ENCODE assay signal across 14 cellular contexts in the genomic region with DNA sequence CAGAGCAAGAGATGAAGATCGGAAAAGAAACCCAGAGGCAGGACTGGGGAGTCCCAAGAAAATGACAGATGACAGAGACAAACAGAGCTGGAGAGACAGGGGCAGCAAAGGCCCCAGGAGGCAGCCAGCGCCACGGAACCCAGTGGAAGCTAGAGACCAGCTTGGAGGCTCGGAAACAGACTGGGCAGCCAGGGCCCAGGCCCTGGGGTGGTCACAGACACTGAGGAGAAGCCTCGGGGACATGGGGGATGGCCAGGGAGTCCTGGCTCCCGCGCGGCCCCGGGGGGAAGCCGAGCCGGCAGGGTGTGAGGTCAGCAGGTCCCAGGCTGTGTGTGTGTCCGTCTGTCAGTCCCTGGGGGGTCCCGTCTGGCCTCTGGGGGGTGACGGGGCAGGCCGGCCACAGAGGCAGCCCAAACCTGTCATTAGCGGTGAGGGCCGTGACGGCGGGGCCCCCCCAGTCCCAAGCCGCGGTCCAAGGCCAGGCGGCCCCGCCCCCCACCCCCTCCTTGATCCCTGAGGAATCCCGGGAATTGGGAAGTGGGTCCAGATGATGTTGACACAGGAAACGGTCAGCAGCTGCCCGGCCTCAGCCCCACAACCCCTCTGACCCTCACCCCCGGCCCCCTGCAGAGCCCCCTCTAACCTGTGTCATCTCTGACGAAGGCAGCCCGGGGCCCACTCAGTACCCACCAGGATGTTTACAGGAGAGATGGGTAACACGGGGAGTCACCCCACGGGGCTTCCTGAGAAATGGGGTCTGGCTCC. TPM values are rescaled to one million over a fixed set of nuclear protein-coding genes. Genes with fewer than 3 reads are reported as not detected.
A peak's percentile ranks its signal among the peaks of the same experiment; 100 is the strongest.
DNase-seq lines count a peak whose midpoint lies in the region; ATAC-seq, FAIRE-seq and TF ChIP-seq lines count a peak whose summit lies in the region.
"Had no signal": no experiment of that assay in that cellular context is flagged by ENCODE, and none has a peak within 500 bp of the region (broad histone marks: within the 10 kb centered on the region; RNA-seq: fewer than 3 reads in every experiment).

No MANE protein-coding gene starts in this region.

- H3K56ac ChIP-seq in IMR-90 (ENCODE audit: extremely low read depth, insufficient read depth, low read length) (peak overlapping the region; percentile 72), H1 (replicated peaks; ENCODE audit: insufficient read length, low read depth, low read length) (no peak overlapping the region)

- POLR2A ChIA-PET in IMR-90 (lab: Charles Lee; ENCODE audit: unreplicated experiment), result no interaction called here
- POLR2A ChIA-PET in H1 (lab: Charles Lee; ENCODE audit: partially characterized antibody), result interaction anchor here (0.7 to 7.1 kb wide), 8 partner anchors 9 to 60 kb away, joined by 3 to 58 read pairs (median 6); a partner anchor contains a TSS

- ATAC-seq in IMR-90 (ENCODE audit: low read depth), result peak; percentile 12
- ATAC-seq in GM21423 (IDR thresholded peaks at IDR 0.05; ENCODE audit: unreplicated experiment), result no peak

- 6% methylated on average over 12 of the region's 31 CpGs; no CpG with 5 or more reads in 1 of the 2 experiments for WGBS in IMR-90 (ENCODE audit: extremely low coverage in 2 of 2, insufficient read length in 1 of 2), 2 experiments
- WGBS in H1 (ENCODE audit: extremely low coverage in 1 of 2, insufficient coverage in 1 of 2, insufficient read length in 1 of 2, insufficient replicate concordance in 2 of 2, low coverage in 1 of 2, low lambda C conversion rate in 2 of 2, missing lambda C conversion rate in 1 of 2), 2 experiments, result 19% methylated on average over 16 of the region's 31 CpGs; no CpG with 5 or more reads in 1 of the 2 experiments

- TF ChIP-seq EP300 in H1 (IDR thresholded peaks at IDR 0.05; ENCODE audit: borderline replicate concordance in 1 of 2, low read depth in 2 of 2, low read length in 2 of 2), result no peak
- no peak for TF ChIP-seq EP300 in neural cell (conservative IDR thresholded peaks at IDR 0.05; ENCODE audit: poor library complexity, severe bottlenecking)

- no TSS peak for BruUV-seq in IMR-90 (replicated peaks; lab: Mats Ljungman, UMichigan)

- peak overlapping the region; percentile 69; the same call in 1 of the 3 replicates for H2BK15ac ChIP-seq in IMR-90 (ENCODE audit: low read depth, low read length)
- no peak overlapping the region for H2BK15ac ChIP-seq in H1 (ENCODE audit: low read length)

- peaks cover 7% of the 10 kb centered on the region for H4K20me1 ChIP-seq in IMR-90 (ENCODE audit: insufficient read depth, low read length)
- peaks cover 0 to 2% of the 10 kb centered on the region in 2 experiments for H4K20me1 ChIP-seq in H1 (replicated peaks in 1 of 2; ENCODE audit: control insufficient read depth in 1 of 2, insufficient read depth in 2 of 2, low read length in 2 of 2)
- no peaks in the 10 kb centered on the region for H4K20me1 ChIP-seq in neural cell (ENCODE audit: insufficient read depth)

- in situ Hi-C loops in IMR-90 (cut with MboI; ENCODE audit: low sequenced_read_pairs), result no loop called here

- H4K5ac ChIP-seq in IMR-90 (ENCODE audit: low read depth, low read length) (peak overlapping the region; percentile 98), H1 (ENCODE audit: insufficient read length, low read depth, low read length) (no peak overlapping the region)

- CTCF ChIA-PET in IMR-90 (lab: Yijun Ruan, JAX), result no interaction called here
- CTCF ChIA-PET in H1 (lab: Charles Lee; ENCODE audit: partially characterized antibody), result interaction anchor here (1.5 kb wide), 1 partner anchor 73 kb away, joined by 3 read pairs; no protein-coding TSS in a partner anchor

- no peak for TF ChIP-seq CTCF in IMR-90 (conservative IDR thresholded peaks at IDR 0.05; ENCODE audit: low read depth, low read length)
- no peak for TF ChIP-seq CTCF in H1 (IDR thresholded peaks at IDR 0.05; ENCODE audit: control extremely low read depth in 1 of 3, insufficient read depth in 1 of 3, low read depth in 1 of 3, low read length in 3 of 3)
- no peak for TF ChIP-seq CTCF in neural cell (IDR thresholded peaks at IDR 0.05; ENCODE audit: poor library complexity, severe bottlenecking)
- no peak for TF ChIP-seq CTCF in WERI-Rb-1 (IDR thresholded peaks at IDR 0.05; ENCODE audit: low read depth, low read length)

- H3K79me1 ChIP-seq in IMR-90 (ENCODE audit: low read depth in 1 of 2, low read length in 2 of 2) (peaks cover 5 to 26% of the 10 kb centered on the region in 2 experiments; a peak in 3 of 4 replicates), H1 (ENCODE audit: low read depth, low read length) (no peaks in the 10 kb centered on the region)

- H3K9ac ChIP-seq in IMR-90 (ENCODE audit: low read depth, low read length), result peak overlapping the region; percentile 58
- no peak overlapping the region for H3K9ac ChIP-seq in H1 (replicated peaks in 1 of 4; ENCODE audit: extremely low read depth in 1 of 4, low read depth in 3 of 4, low read length in 3 of 4)
- H3K9ac ChIP-seq in neural cell (ENCODE audit: low read length), result peak overlapping the region; percentile 14

- H2BK5ac ChIP-seq in IMR-90 (ENCODE audit: low read depth, low read length, poor library complexity, severe bottlenecking), result peak overlapping the region; percentile 96
- peak overlapping the region; percentile 52; the same call in 1 of the 2 replicates for H2BK5ac ChIP-seq in H1 (ENCODE audit: low read depth, low read length)

- no peak for FAIRE-seq in H1 (lab: Jason Lieb, UNC)
- FAIRE-seq: GM18507 had no signal

- peak; percentile 78 for DNase-seq in EL
- peak; percentile 74 for DNase-seq in IMR-90
- DNase-seq in H1 (ENCODE audit: low read depth in 1 of 2, low spot score in 2 of 2), result no peak
- DNase-seq in WERI-Rb-1, result no peak
- DNase-seq in activated effector memory CD4-positive, alpha-beta T cell treated with anti-CD3 and anti-CD28 coated beads, Interleukin-2, amount 50 U/mL, for 16 hours, result no peak
- no peak for DNase-seq in ecto neural progenitor cell (ENCODE audit: low spot score)
- DNase-seq: amygdala; DMS153; naive B cell; NCI-H1436; stimulated activated CD4-positive, alpha-beta T cell treated with anti-CD3 and anti-CD28 coated beads, Interleukin-15, amount 100 ng/mL, for 24 hours had no signal

- H3K4me2 ChIP-seq in IMR-90 (ENCODE audit: low read depth, low read length) (peak overlapping the region; percentile 38), H1 (ENCODE audit: insufficient read depth in 1 of 2, low read depth in 2 of 2, low read length in 2 of 2) (peak overlapping the region; percentile 39 to 56; a peak in 3 of 4 replicates), neural cell (ENCODE audit: low read length) (no peak overlapping the region)

- H3K27ac ChIP-seq in IMR-90 (ENCODE audit: insufficient read depth, low read length), result peak overlapping the region; percentile 96
- no peak overlapping the region for H3K27ac ChIP-seq in H1 (ENCODE audit: low read depth, low read length)
- no peak overlapping the region for H3K27ac ChIP-seq in neural cell (ENCODE audit: low read length)
- H3K27ac ChIP-seq in WERI-Rb-1, result no peak overlapping the region

- H3K4me1 ChIP-seq in IMR-90 (ENCODE audit: control insufficient read depth, insufficient read depth, low read length) (peaks cover 36% of the 10 kb centered on the region), H1 (replicated peaks in 1 of 4; ENCODE audit: control insufficient read depth in 3 of 4, insufficient read depth in 4 of 4, low read length in 3 of 4) (peaks cover 5 to 55% (median 39%) of the 10 kb centered on the region in 4 experiments)

- no peaks in the 10 kb centered on the region for H3K9me2 ChIP-seq in neural cell (ENCODE audit: insufficient read depth, low read length)

- H3K79me2 ChIP-seq in H1 (ENCODE audit: control insufficient read depth in 1 of 2, insufficient read depth in 2 of 2, low read length in 2 of 2) (no peaks in the 10 kb centered on the region), neural cell (replicated peaks; ENCODE audit: insufficient read depth, low read length) (no peaks in the 10 kb centered on the region)

- 0 out of 2 replicates have a peak overlapping the region, but pooled peaks have one; percentile 39 for H2BK12ac ChIP-seq in H1 (ENCODE audit: low read depth, low read length)

- H3K23ac ChIP-seq in IMR-90 (ENCODE audit: low read depth, low read length) (peak overlapping the region; percentile 94), H1 (ENCODE audit: insufficient read length) (no peak overlapping the region)

- no peak for TF ChIP-seq RAD21 in IMR-90 (IDR thresholded peaks at IDR 0.05; ENCODE audit: low read length)
- no peak for TF ChIP-seq RAD21 in H1 (IDR thresholded peaks at IDR 0.05 in 1 of 2, conservative IDR thresholded peaks at IDR 0.05 in 1 of 2; ENCODE audit: low read depth in 2 of 2, low read length in 2 of 2)
- no peak for TF ChIP-seq RAD21 in neural cell (conservative IDR thresholded peaks at IDR 0.05)

- H3K18ac ChIP-seq in IMR-90 (ENCODE audit: low read depth, low read length), result peak overlapping the region; percentile 91
- H3K18ac ChIP-seq in H1 (ENCODE audit: extremely low read depth, low read length), result peak overlapping the region; percentile 71

- H3F3A ChIP-seq in neural cell (ENCODE audit: insufficient read depth, low read length, poor library complexity, severe bottlenecking), result no peaks in the 10 kb centered on the region

- peak overlapping the region; percentile 82 to 86 for H4K8ac ChIP-seq in IMR-90 (ENCODE audit: low read depth in 2 of 2, low read length in 2 of 2)
- H4K8ac ChIP-seq in H1 (ENCODE audit: extremely low read depth, insufficient read depth, low read length), result no peak overlapping the region; the same call in 1 of the 2 replicates

- dilution Hi-C loops in IMR-90 (cut with HindIII; ENCODE audit: low sequenced_read_pairs, unreplicated experiment), result no loop called here

- no peaks in the 10 kb centered on the region for H3K27me3 ChIP-seq in IMR-90 (ENCODE audit: control insufficient read depth, insufficient read depth, low read length)
- H3K27me3 ChIP-seq in H1 (replicated peaks in 1 of 4; ENCODE audit: control insufficient read depth in 3 of 4, extremely low read depth in 1 of 4, insufficient read depth in 3 of 4, low read length in 3 of 4), result peaks cover 16 to 46% (median 37%) of the 10 kb centered on the region in 4 experiments
- peaks cover 19% of the 10 kb centered on the region for H3K27me3 ChIP-seq in neural cell (ENCODE audit: insufficient read depth, low read depth, low read length)
- no peaks in the 10 kb centered on the region for H3K27me3 ChIP-seq in WERI-Rb-1 (ENCODE audit: insufficient read depth, low read depth, severe bottlenecking)

- H2BK120ac ChIP-seq in IMR-90 (ENCODE audit: low read depth, low read length) (peak overlapping the region; percentile 91), H1 (replicated peaks; ENCODE audit: low read depth, low read length) (no peak overlapping the region)

- peak overlapping the region; percentile 95 for H2AK9ac ChIP-seq in IMR-90 (replicated peaks; ENCODE audit: low read depth, low read length, poor library complexity)

- intact Hi-C loops in IMR-90 (cut with micrococcal nuclease), result no loop called here

- peak overlapping the region; percentile 98 for H2AK5ac ChIP-seq in IMR-90 (ENCODE audit: low read depth, low read length)
- no peak overlapping the region for H2AK5ac ChIP-seq in H1 (ENCODE audit: low read depth, low read length)

- H3K23me2 ChIP-seq in H1 (ENCODE audit: low read depth, low read length), result peaks cover 25% of the 10 kb centered on the region

- H3K4ac ChIP-seq in IMR-90 (ENCODE audit: low read depth, low read length) (peak overlapping the region; percentile 96), H1 (replicated peaks; ENCODE audit: insufficient read length, low read depth, low read length) (no peak overlapping the region)

- no peaks in the 10 kb centered on the region for H3K9me3 ChIP-seq in IMR-90 (ENCODE audit: control insufficient read depth, insufficient read depth, low read length)
- no peaks in the 10 kb centered on the region for H3K9me3 ChIP-seq in H1 (ENCODE audit: insufficient read depth in 2 of 2, low read depth in 1 of 2, low read length in 1 of 2)
- no peaks in the 10 kb centered on the region for H3K9me3 ChIP-seq in neural cell (ENCODE audit: low read length)
- H3K9me3 ChIP-seq in WERI-Rb-1 (ENCODE audit: severe bottlenecking), result no peaks in the 10 kb centered on the region

- H3K9me1 ChIP-seq in IMR-90 (ENCODE audit: insufficient read depth, low read length), result peaks cover 13% of the 10 kb centered on the region; the same call in 1 of the 2 replicates

- peak overlapping the region; percentile 89 for H2BK20ac ChIP-seq in IMR-90 (ENCODE audit: low read depth, low read length)
- no peak overlapping the region for H2BK20ac ChIP-seq in H1 (ENCODE audit: low read length)

- no peak overlapping the region for H3K4me3 ChIP-seq in IMR-90 (ENCODE audit: insufficient read depth, low read depth, low read length)
- peak overlapping the region in 2 of 4 experiments; percentile 10 to 42; a peak in 3 of 8 replicates for H3K4me3 ChIP-seq in H1 (ENCODE audit: extremely low read depth in 1 of 4, insufficient read depth in 2 of 4, low read depth in 3 of 4, low read length in 4 of 4)
- no peak overlapping the region for H3K4me3 ChIP-seq in neural cell (ENCODE audit: low read length)
- no peak overlapping the region for H3K4me3 ChIP-seq in WERI-Rb-1 (ENCODE audit: low read depth, low read length)

- H3K36me3 ChIP-seq in IMR-90 (ENCODE audit: control insufficient read depth, insufficient read depth, low read length) (no peaks in the 10 kb centered on the region), H1 (ENCODE audit: control insufficient read depth in 2 of 4, insufficient read depth in 4 of 4, low read length in 3 of 4) (no peaks in the 10 kb centered on the region), neural cell (ENCODE audit: insufficient read depth, low read length) (no peaks in the 10 kb centered on the region), WERI-Rb-1 (no peaks in the 10 kb centered on the region)

- TF ChIP-seq POLR2A in IMR-90 (IDR thresholded peaks at IDR 0.05; ENCODE audit: low read depth, low read length), result no peak
- no peak for TF ChIP-seq POLR2A in H1 (IDR thresholded peaks at IDR 0.05; ENCODE audit: control extremely low read depth in 1 of 2, low read depth in 2 of 2, low read length in 2 of 2)

- H4K91ac ChIP-seq in IMR-90 (ENCODE audit: insufficient read depth, low read depth, low read length), result peak overlapping the region; percentile 98
- no peak overlapping the region for H4K91ac ChIP-seq in H1 (replicated peaks; ENCODE audit: insufficient read length, low read length)

- peak overlapping the region; percentile 95 for H3K14ac ChIP-seq in IMR-90 (replicated peaks; ENCODE audit: low read depth, low read length)
- H3K14ac ChIP-seq in H1 (ENCODE audit: insufficient read length), result no peak overlapping the region

- H2AFZ ChIP-seq in IMR-90 (replicated peaks; ENCODE audit: low read length, poor library complexity) (peak overlapping the region; percentile 93), H1 (ENCODE audit: low read length) (no peak overlapping the region), neural cell (ENCODE audit: low read depth, low read length) (no peak overlapping the region)

RNA-seq across cellular contexts. Expression of a gene that starts 2.5 kb away (rescaled TPM):
- not detected in 2 replicates for total RNA-seq in IMR-90 (2012; rRNA removed)
- polyA plus RNA-seq in IMR-90 (2012; rRNA removed) (1.4 and 1.6 TPM in 2 replicates), H1 (2011; rRNA removed) (1.6 and 4.5 TPM in 2 replicates), neural cell (not detected in 2 replicates)
- 0.49 TPM in 1 of 2 replicates, not detected in the other for polyA plus RNA-seq in IMR-90 (2012; cell fraction: cytosol; rRNA removed)
- polyA plus RNA-seq in IMR-90 (2012; cell fraction: nucleus; rRNA removed; ENCODE audit: low replicate concordance), result 10.6 and 24.6 TPM in 2 replicates
- total RNA-seq in H1 (2021; fragmentation: NEBNext Ultra II Directional; extraction: Animal tissue kit (Norgen Biotek cat#: 25700)), result 1.4 TPM in 1 of 2 replicates, not detected in the other
- 1.7 TPM for polyA plus RNA-seq in H1 (2011; cell fraction: cytosol; rRNA removed)
- 2.7 TPM for polyA plus RNA-seq in H1 (2011; cell fraction: nucleus; rRNA removed)
- 0.54 to 3.6 TPM (median 1.4 TPM) in 4 replicates for polyA plus RNA-seq in H1 (2012, experiment 1 of 2)
- polyA plus RNA-seq in H1 (2012, experiment 2 of 2), result not detected
- 0.41 TPM for polyA plus RNA-seq in H1 (2013, experiment 1 of 2)
- 0.33 TPM for polyA plus RNA-seq in H1 (2013, experiment 2 of 2)
- polyA minus RNA-seq in H1 (2011; rRNA and poly(A)+ RNA removed), result not detected in 2 replicates
- not detected for polyA minus RNA-seq in H1 (2011; cell fraction: cytosol; rRNA and poly(A)+ RNA removed)
- not detected for polyA minus RNA-seq in H1 (2011; cell fraction: nucleus; rRNA and poly(A)+ RNA removed)
- polyA minus RNA-seq in neural cell, result not detected in 2 replicates

RNA-seq across cellular contexts. Expression of a gene that starts 3.9 kb away (rescaled TPM):
- 14.3 and 15.6 TPM in 2 replicates for total RNA-seq in IMR-90 (2012; rRNA removed)
- 33.6 and 38.9 TPM in 2 replicates for polyA plus RNA-seq in IMR-90 (2012; rRNA removed)
- 23.0 and 39.2 TPM in 2 replicates for polyA plus RNA-seq in IMR-90 (2012; cell fraction: cytosol; rRNA removed)
- polyA plus RNA-seq in IMR-90 (2012; cell fraction: nucleus; rRNA removed; ENCODE audit: low replicate concordance), result 135 and 146 TPM in 2 replicates
- total RNA-seq in H1 (2021; fragmentation: NEBNext Ultra II Directional; extraction: Animal tissue kit (Norgen Biotek cat#: 25700)), result 1.6 and 2.8 TPM in 2 replicates
- 1.7 and 2.7 TPM in 2 replicates for polyA plus RNA-seq in H1 (2011; rRNA removed)
- polyA plus RNA-seq in H1 (2011; cell fraction: cytosol; rRNA removed), result 2.3 TPM
- 6.8 TPM for polyA plus RNA-seq in H1 (2011; cell fraction: nucleus; rRNA removed)
- polyA plus RNA-seq in H1 (2012, experiment 1 of 2), result 1.0 to 2.3 TPM (median 1.2 TPM) in 4 replicates
- 1.2 TPM for polyA plus RNA-seq in H1 (2012, experiment 2 of 2)
- polyA plus RNA-seq in H1 (2013, experiment 1 of 2), result 1.2 TPM
- 1.0 TPM for polyA plus RNA-seq in H1 (2013, experiment 2 of 2)
- polyA minus RNA-seq in H1 (2011; rRNA and poly(A)+ RNA removed), result 0.27 and 0.41 TPM in 2 replicates
- polyA minus RNA-seq in H1 (2011; cell fraction: cytosol; rRNA and poly(A)+ RNA removed), result 1.5 TPM
- polyA minus RNA-seq in H1 (2011; cell fraction: nucleus; rRNA and poly(A)+ RNA removed), result 2.2 TPM
- 0.62 and 1.7 TPM in 2 replicates for polyA plus RNA-seq in neural cell
- polyA minus RNA-seq in neural cell, result 0.23 TPM in 1 of 2 replicates, not detected in the other

RNA-seq across cellular contexts. Expression of a gene that starts 9.9 kb away (rescaled TPM):
- not detected in 2 replicates for total RNA-seq in IMR-90 (2012; rRNA removed)
- polyA plus RNA-seq in IMR-90 (2012; rRNA removed) (not detected in 2 replicates), H1 (2011; rRNA removed) (0.49 and 0.53 TPM in 2 replicates), neural cell (not detected in 2 replicates)
- 0.15 and 0.30 TPM in 2 replicates for polyA plus RNA-seq in IMR-90 (2012; cell fraction: cytosol; rRNA removed)
- polyA plus RNA-seq in IMR-90 (2012; cell fraction: nucleus; rRNA removed; ENCODE audit: low replicate concordance), result 0.30 TPM in 1 of 2 replicates, not detected in the other
- total RNA-seq in H1 (2021; fragmentation: NEBNext Ultra II Directional; extraction: Animal tissue kit (Norgen Biotek cat#: 25700)), result 3.8 and 3.9 TPM in 2 replicates
- polyA plus RNA-seq in H1 (2011; cell fraction: cytosol; rRNA removed), result 1.9 TPM
- polyA plus RNA-seq in H1 (2011; cell fraction: nucleus; rRNA removed), result 1.2 TPM
- 0.50 to 2.6 TPM (median 1.5 TPM) in 4 replicates for polyA plus RNA-seq in H1 (2012, experiment 1 of 2)
- polyA plus RNA-seq in H1 (2012, experiment 2 of 2), result not detected
- 2.1 TPM for polyA plus RNA-seq in H1 (2013, experiment 1 of 2)
- polyA plus RNA-seq in H1 (2013, experiment 2 of 2), result 1.3 TPM
- not detected in 2 replicates for polyA minus RNA-seq in H1 (2011; rRNA and poly(A)+ RNA removed)
- polyA minus RNA-seq in H1 (2011; cell fraction: cytosol; rRNA and poly(A)+ RNA removed), result 2.3 TPM
- 1.1 TPM for polyA minus RNA-seq in H1 (2011; cell fraction: nucleus; rRNA and poly(A)+ RNA removed)
- polyA minus RNA-seq in neural cell, result not detected in 2 replicates

RNA-seq across cellular contexts. Expression of a gene that starts 11.1 kb away (rescaled TPM):
- total RNA-seq in IMR-90 (2012; rRNA removed), result not detected in 2 replicates
- polyA plus RNA-seq in IMR-90 (2012; rRNA removed) (not detected in 2 replicates), H1 (2011; rRNA removed) (0.03 and 0.05 TPM in 2 replicates), neural cell (not detected in 2 replicates)
- polyA plus RNA-seq in IMR-90 (2012; cell fraction: cytosol; rRNA removed), result not detected in 2 replicates
- 0.39 and 0.47 TPM in 2 replicates for polyA plus RNA-seq in IMR-90 (2012; cell fraction: nucleus; rRNA removed; ENCODE audit: low replicate concordance)
- total RNA-seq in H1 (2021; fragmentation: NEBNext Ultra II Directional; extraction: Animal tissue kit (Norgen Biotek cat#: 25700)), result not detected in 2 replicates
- polyA plus RNA-seq in H1 (2011; cell fraction: cytosol; rRNA removed), result 0.03 TPM
- 0.63 TPM for polyA plus RNA-seq in H1 (2011; cell fraction: nucleus; rRNA removed)
- 0.08 TPM in 1 of 4 replicates, not detected in the others for polyA plus RNA-seq in H1 (2012, experiment 1 of 2)
- not detected for polyA plus RNA-seq in H1 (2012, experiment 2 of 2)
- polyA plus RNA-seq in H1 (2013, experiment 1 of 2), result 0.02 TPM
- polyA plus RNA-seq in H1 (2013, experiment 2 of 2), result 0.02 TPM
- not detected in 2 replicates for polyA minus RNA-seq in H1 (2011; rRNA and poly(A)+ RNA removed)
- not detected for polyA minus RNA-seq in H1 (2011; cell fraction: cytosol; rRNA and poly(A)+ RNA removed)
- 0.20 TPM for polyA minus RNA-seq in H1 (2011; cell fraction: nucleus; rRNA and poly(A)+ RNA removed)
- polyA minus RNA-seq in neural cell, result not detected in 2 replicates

RNA-seq across cellular contexts. Expression of a gene that starts 11.6 kb away (rescaled TPM):
- total RNA-seq in IMR-90 (2012; rRNA removed), result 386 and 998 TPM in 2 replicates
- 1,428 and 1,693 TPM in 2 replicates for polyA plus RNA-seq in IMR-90 (2012; rRNA removed)
- 2,443 and 3,636 TPM in 2 replicates for polyA plus RNA-seq in IMR-90 (2012; cell fraction: cytosol; rRNA removed)
- polyA plus RNA-seq in IMR-90 (2012; cell fraction: nucleus; rRNA removed; ENCODE audit: low replicate concordance), result 1,567 and 1,909 TPM in 2 replicates
- total RNA-seq in H1 (2021; fragmentation: NEBNext Ultra II Directional; extraction: Animal tissue kit (Norgen Biotek cat#: 25700)), result 2,123 and 2,232 TPM in 2 replicates
- polyA plus RNA-seq in H1 (2011; rRNA removed), result 6,692 and 8,402 TPM in 2 replicates
- polyA plus RNA-seq in H1 (2011; cell fraction: cytosol; rRNA removed), result 2,492 TPM
- 1,571 TPM for polyA plus RNA-seq in H1 (2011; cell fraction: nucleus; rRNA removed)
- 1,234 to 2,824 TPM (median 2,522 TPM) in 4 replicates for polyA plus RNA-seq in H1 (2012, experiment 1 of 2)
- 3,077 TPM for polyA plus RNA-seq in H1 (2012, experiment 2 of 2)
- polyA plus RNA-seq in H1 (2013, experiment 1 of 2), result 2,779 TPM
- polyA plus RNA-seq in H1 (2013, experiment 2 of 2), result 2,622 TPM
- polyA minus RNA-seq in H1 (2011; rRNA and poly(A)+ RNA removed), result 406 and 431 TPM in 2 replicates
- polyA minus RNA-seq in H1 (2011; cell fraction: cytosol; rRNA and poly(A)+ RNA removed), result 1,377 TPM
- 497 TPM for polyA minus RNA-seq in H1 (2011; cell fraction: nucleus; rRNA and poly(A)+ RNA removed)
- polyA plus RNA-seq in neural cell, result 135 and 195 TPM in 2 replicates
- 129 and 192 TPM in 2 replicates for polyA minus RNA-seq in neural cell

Comparison
In these comparisons a context has a peak if more than half of its experiments do, and no peak if none do; other contexts are left out.
1. DNase-seq: peak in EL (single experiment) and IMR-90 (single experiment); none in H1 (0 of 2), WERI-Rb-1 (single experiment), activated effector memory CD4-positive, alpha-beta T cell treated with anti-CD3 and anti-CD28 coated beads, Interleukin-2, amount 50 U/mL, for 16 hours (single experiment) and ecto neural progenitor cell (single experiment).
2. H3K9ac ChIP-seq: peak in IMR-90 (single experiment) and neural cell (single experiment); none in H1 (0 of 4).